ENCODE assay signal across 13 cellular contexts in the genomic region with DNA sequence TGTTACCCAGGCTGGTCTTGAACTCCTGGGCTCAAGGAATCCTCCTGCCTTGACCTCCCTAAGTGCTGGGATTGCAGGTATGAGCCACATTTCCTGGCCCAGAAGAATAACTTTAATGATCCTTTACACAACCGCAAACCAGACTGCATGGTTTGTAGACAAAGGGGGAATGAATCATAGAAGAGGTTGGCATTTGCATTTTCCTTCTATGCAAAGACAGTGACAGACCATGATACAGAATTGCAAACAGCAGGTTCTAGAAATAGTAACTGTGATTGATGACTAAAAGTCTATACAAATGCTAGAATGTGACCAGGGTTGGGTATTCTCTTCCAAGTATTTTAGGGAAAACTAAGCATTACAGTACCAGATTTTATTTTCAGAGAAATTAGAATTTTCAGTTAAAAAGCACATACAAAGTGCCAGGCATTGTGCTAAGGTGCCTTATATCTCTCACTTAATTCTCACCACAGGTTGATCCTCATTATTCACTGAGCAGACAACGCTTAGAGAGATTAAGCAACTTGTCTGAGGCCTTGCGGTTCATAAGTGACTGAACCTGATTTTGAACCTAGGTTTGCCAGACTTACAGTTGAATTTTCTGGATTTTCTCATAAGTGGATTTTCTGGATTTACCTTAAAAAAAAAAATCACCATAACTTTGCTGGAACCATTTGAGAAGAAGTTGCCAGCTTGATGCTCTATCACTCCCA.
A peak's percentile ranks its signal among the peaks of the same experiment; 100 is the strongest.
DNase-seq lines count a peak whose midpoint lies in the region; ATAC-seq, FAIRE-seq and TF ChIP-seq lines count a peak whose summit lies in the region.
"Had no signal": no experiment of that assay in that cellular context is flagged by ENCODE, and none has a peak within 500 bp of the region (broad histone marks: within the 10 kb centered on the region; RNA-seq: fewer than 3 reads in every experiment).

No MANE protein-coding gene starts in this region.

- peaks cover 10% of the 10 kb centered on the region for H3K9me3 Mint-ChIP-seq in activated B cell treated with CpG ODN at 0.5 μM for 24 hours

- no peak overlapping the region for H3K4me3 ChIP-seq in transverse colon
- no peak overlapping the region for H3K4me3 ChIP-seq in mucosa of descending colon
- H3K4me3 ChIP-seq: HAP-1, thyroid gland had no signal

- CTCF ChIA-PET in activated B cell treated with CpG ODN at 0.5 μM for 24 hours (lab: Charles Lee) = no interaction called here

- peak; percentile 70 for ATAC-seq in HG02623 (IDR thresholded peaks at IDR 0.05; ENCODE audit: unreplicated experiment)
- peak; percentile 69 for ATAC-seq in activated B cell treated with CpG ODN at 0.5 μM for 24 hours (ENCODE audit: low read depth)
- peak; percentile 54 for ATAC-seq in left lobe of liver
- ATAC-seq in mucosa of descending colon = no peak
- ATAC-seq: naive thymus-derived CD4-positive, alpha-beta T cell had no signal

- H3K9me3 ChIP-seq in transverse colon = no peaks in the 10 kb centered on the region
- no peaks in the 10 kb centered on the region for H3K9me3 ChIP-seq in mucosa of descending colon
- H3K9me3 ChIP-seq: HAP-1, thyroid gland had no signal

- intact Hi-C loops in activated B cell treated with CpG ODN at 0.5 μM for 24 hours (cut with micrococcal nuclease) (no loop called here), transverse colon (cut with DNase I; ENCODE audit: low total_unique reads) (no loop called here), mucosa of descending colon (cut with DNase I, micrococcal nuclease) (no loop called here)

- WGBS in transverse colon (ENCODE audit: low coverage in 1 of 2), 2 donors = 96 to 100% methylated on average over 2 to 3 of the region's 3 CpGs

- H3K4me3 Mint-ChIP-seq in activated B cell treated with CpG ODN at 0.5 μM for 24 hours = peak overlapping the region; percentile 12
- H3K4me3 Mint-ChIP-seq: naive thymus-derived CD4-positive, alpha-beta T cell had no signal

- in situ Hi-C loops in transverse colon (cut with MboI; ENCODE audit: low pct_ligation_motif_present in 1 of 4, low pct_unique_long_range_greater_than_20kb in 1 of 4, low sequenced_read_pairs in 3 of 4) = no loop called here

- FAIRE-seq in GM18507 (lab: Jason Lieb, UNC) = peak; percentile 21
- FAIRE-seq in D721Med (lab: Jason Lieb, UNC) = no peak

- TF ChIP-seq POLR2A in transverse colon (IDR thresholded peaks at IDR 0.05) = no peak

- H3K4me1 Mint-ChIP-seq in activated B cell treated with CpG ODN at 0.5 μM for 24 hours = peaks cover 75% of the 10 kb centered on the region

- peaks cover 28% of the 10 kb centered on the region for H3K36me3 Mint-ChIP-seq in activated B cell treated with CpG ODN at 0.5 μM for 24 hours (ENCODE audit: low read depth)

- no peak overlapping the region for H3K27ac ChIP-seq in transverse colon
- H3K27ac ChIP-seq: thyroid gland, VCaP had no signal

- no peaks in the 10 kb centered on the region for H3K27me3 ChIP-seq in transverse colon
- H3K27me3 ChIP-seq: thyroid gland had no signal

- TF ChIP-seq CTCF in activated B cell treated with CpG ODN at 0.5 μM for 24 hours (IDR thresholded peaks at IDR 0.05) (no peak), transverse colon (IDR thresholded peaks at IDR 0.05) (no peak), mucosa of descending colon (IDR thresholded peaks at IDR 0.05) (no peak), D721Med (IDR thresholded peaks at IDR 0.05; ENCODE audit: insufficient read depth, missing control alignments) (no peak)

- no peak for DNase-seq in GM18507 (ENCODE audit: extremely low spot score, insufficient read length, low read depth)
- DNase-seq in activated B cell treated with CpG ODN at 0.5 μM for 24 hours = no peak
- DNase-seq in left lobe of liver (ENCODE audit: low spot score) = no peak
- DNase-seq in transverse colon = no peak
- no peak for DNase-seq in mucosa of descending colon
- DNase-seq in D721Med (ENCODE audit: insufficient read length, low spot score) = no peak
- no peak for DNase-seq in KG1 (lab: John Stamatoyannopoulos, UW)
- DNase-seq: amniotic stem cell; naive thymus-derived CD4-positive, alpha-beta T cell; thyroid gland had no signal

- H3K4me1 ChIP-seq in transverse colon = peaks cover 0 to under 1% (median 0%) of the 10 kb centered on the region in 4 donors
- no peaks in the 10 kb centered on the region for H3K4me1 ChIP-seq in mucosa of descending colon (ENCODE audit: low read depth)

- POLR2A ChIA-PET in activated B cell treated with CpG ODN at 0.5 μM for 24 hours (lab: Charles Lee) = no interaction called here

- peak overlapping the region; percentile 56 for H3K27ac Mint-ChIP-seq in activated B cell treated with CpG ODN at 0.5 μM for 24 hours

- H3K36me3 ChIP-seq in transverse colon (no peaks in the 10 kb centered on the region), mucosa of descending colon (ENCODE audit: low read depth) (no peaks in the 10 kb centered on the region)
- H3K36me3 ChIP-seq: HAP-1, thyroid gland had no signal

- no peaks in the 10 kb centered on the region for H3K27me3 Mint-ChIP-seq in activated B cell treated with CpG ODN at 0.5 μM for 24 hours
- H3K27me3 Mint-ChIP-seq: naive thymus-derived CD4-positive, alpha-beta T cell had no signal

- TF ChIP-seq EP300 in transverse colon (IDR thresholded peaks at IDR 0.05; ENCODE audit: low read depth) = no peak
